In the genomic region with DNA sequence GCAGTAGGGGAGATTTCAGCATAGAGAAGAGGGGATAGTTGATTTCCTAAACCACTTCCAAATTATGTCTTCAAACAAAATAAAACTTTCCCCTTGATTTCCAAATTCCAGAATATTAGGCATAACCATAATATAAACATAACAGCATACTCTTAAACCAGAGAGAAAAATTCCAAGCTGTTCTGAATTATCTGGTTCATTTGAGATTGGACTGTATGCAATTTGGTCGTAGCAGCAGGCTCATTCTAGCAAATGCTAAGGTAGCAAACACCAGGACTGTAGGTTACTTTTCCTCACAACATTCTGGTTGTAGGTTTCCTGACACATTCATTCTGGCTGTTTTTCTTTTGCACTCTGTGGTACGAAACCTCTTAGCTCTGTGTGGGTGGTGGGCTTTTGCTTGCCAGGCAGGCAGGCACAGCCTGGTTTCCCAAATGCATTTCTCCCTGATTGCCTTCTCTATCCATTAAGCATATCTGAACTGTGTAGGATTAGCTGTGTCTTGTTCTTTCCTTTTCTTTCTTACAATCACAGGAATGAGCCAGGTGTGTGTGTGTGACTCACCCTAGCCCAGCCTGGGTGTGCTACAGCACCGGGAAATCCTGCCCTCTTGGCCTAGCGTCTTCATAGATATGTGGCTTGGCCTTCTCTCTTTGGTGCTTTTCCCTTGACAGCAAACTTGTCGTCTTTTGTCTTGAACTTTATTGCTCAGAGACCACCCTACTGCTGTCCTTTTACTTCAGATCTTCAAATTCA, we compare ENCODE assay signal across 11 cellular contexts.
A peak's percentile ranks its signal among the peaks of the same experiment; 100 is the strongest.
DNase-seq lines count a peak whose midpoint lies in the region; ATAC-seq and TF ChIP-seq lines count a peak whose summit lies in the region.
"Had no signal": no experiment of that assay in that cellular context is flagged by ENCODE, and none has a peak within 500 bp of the region (broad histone marks: within the 10 kb centered on the region; RNA-seq: fewer than 3 reads in every experiment).

No MANE protein-coding gene starts in this region.

- no peaks in the 10 kb centered on the region for H3K27me3 ChIP-seq in mammary epithelial cell (ENCODE audit: insufficient read depth, low read length)
- no peaks in the 10 kb centered on the region for H3K27me3 ChIP-seq in naive thymus-derived CD4-positive, alpha-beta T cell (ENCODE audit: control insufficient read depth in 2 of 2, insufficient read depth in 2 of 2, low read length in 2 of 2)
- H3K27me3 ChIP-seq: suprapubic skin had no signal

- dilution Hi-C loops in mammary epithelial cell (cut with HindIII; ENCODE audit: low sequenced_read_pairs), result no loop called here

- H3K4me3 Mint-ChIP-seq in HFFc6 (no peak overlapping the region), mesothelial cell of epicardium (no peak overlapping the region)
- peak overlapping the region in 3 of 10 donors; percentile 5 to 42 (median 15) for H3K4me3 Mint-ChIP-seq in naive thymus-derived CD4-positive, alpha-beta T cell

- DNase-seq in AG09319 (ENCODE audit: extremely low read depth, low read depth) (peak; percentile 47), HFFc6 (no peak), mammary epithelial cell (peak; percentile 84), T1000 (lab: John Stamatoyannopoulos, UW) (no peak), mesothelial cell of epicardium (ENCODE audit: low spot score in 2 of 2, unreplicated experiment in 2 of 2) (no peak), OCI-M1 (lab: John Stamatoyannopoulos, UW) (no peak)
- DNase-seq in naive thymus-derived CD4-positive, alpha-beta T cell, result no peak
- DNase-seq: NCI-H2227 treated with DMSO at 0.1 percent for 48 hours had no signal

- 8% methylated on average over 5 of the region's 5 CpGs for WGBS in mammary epithelial cell (ENCODE audit: low coverage, missing lambda C conversion rate)

- H3K4me3 ChIP-seq in mammary epithelial cell (replicated peaks in 1 of 3; ENCODE audit: insufficient read depth in 1 of 3, low read depth in 2 of 3, low read length in 3 of 3), result peak overlapping the region in 1 of 3 experiments; percentile 1
- H3K4me3 ChIP-seq in naive thymus-derived CD4-positive, alpha-beta T cell (ENCODE audit: low read length), result no peak overlapping the region
- H3K4me3 ChIP-seq: HAP-1, suprapubic skin had no signal

- H3K36me3 Mint-ChIP-seq in HFFc6 (ENCODE audit: low read depth), result no peaks in the 10 kb centered on the region; the same call in 1 of the 2 replicates
- peaks cover 0 to 11% (median 0%) of the 10 kb centered on the region in 5 donors for H3K36me3 Mint-ChIP-seq in naive thymus-derived CD4-positive, alpha-beta T cell
- peaks cover 4% of the 10 kb centered on the region for H3K36me3 Mint-ChIP-seq in mesothelial cell of epicardium

- H3K27ac ChIP-seq in mammary epithelial cell (ENCODE audit: insufficient read depth, low read depth, low read length), result peak overlapping the region; percentile 56
- no peak overlapping the region for H3K27ac ChIP-seq in naive thymus-derived CD4-positive, alpha-beta T cell (ENCODE audit: low read depth, low read length)

- H4K20me1 ChIP-seq in mammary epithelial cell (ENCODE audit: insufficient read depth, low read length), result no peaks in the 10 kb centered on the region

- intact Hi-C loops in mammary epithelial cell (cut with micrococcal nuclease), result no loop called here
- intact Hi-C loops in naive thymus-derived CD4-positive, alpha-beta T cell (cut with micrococcal nuclease), result loop anchor here in 1 of 2 donors (1.0 kb wide), 1 partner anchor 15 kb away; no protein-coding TSS in a partner anchor

- H3K27ac Mint-ChIP-seq in HFFc6 (peak overlapping the region; percentile 3; the same call in 1 of the 2 replicates), mesothelial cell of epicardium (no peak overlapping the region)
- peak overlapping the region in 7 of 9 donors; percentile 6 to 94 (median 48) for H3K27ac Mint-ChIP-seq in naive thymus-derived CD4-positive, alpha-beta T cell

- TF ChIP-seq CTCF in AG09319 (IDR thresholded peaks at IDR 0.05; ENCODE audit: low read depth, low read length), result no peak
- no peak for TF ChIP-seq CTCF in HFFc6 (IDR thresholded peaks at IDR 0.05)
- no peak for TF ChIP-seq CTCF in mammary epithelial cell (conservative IDR thresholded peaks at IDR 0.05 in 1 of 2, IDR thresholded peaks at IDR 0.05 in 1 of 2; ENCODE audit: extremely low read depth in 1 of 2, insufficient read depth in 1 of 2, low read depth in 1 of 2, low read length in 2 of 2)
- TF ChIP-seq CTCF in mesothelial cell of epicardium (IDR thresholded peaks at IDR 0.05; ENCODE audit: unreplicated experiment), result no peak

- POLR2A ChIA-PET in naive thymus-derived CD4-positive, alpha-beta T cell (lab: Charles Lee), result interaction anchor here (0.9 kb wide), 1 partner anchor 19 kb away, joined by 4 read pairs; no protein-coding TSS in a partner anchor

- no peak overlapping the region for H2AFZ ChIP-seq in mammary epithelial cell (ENCODE audit: low read depth, low read length)

- no TSS peak for BruUV-seq in mammary epithelial cell (replicated peaks; lab: Mats Ljungman, UMichigan)

- peak overlapping the region; percentile 49 for H3K4me2 ChIP-seq in mammary epithelial cell (ENCODE audit: insufficient read depth, low read depth, low read length)

- H3K9me3 Mint-ChIP-seq in HFFc6 (no peaks in the 10 kb centered on the region), mesothelial cell of epicardium (no peaks in the 10 kb centered on the region)
- no peaks in the 10 kb centered on the region for H3K9me3 Mint-ChIP-seq in naive thymus-derived CD4-positive, alpha-beta T cell

- in situ Hi-C loops in mammary epithelial cell (cut with MboI; ENCODE audit: low sequenced_read_pairs in 2 of 2), result no loop called here

- H3K36me3 ChIP-seq in mammary epithelial cell (ENCODE audit: insufficient read depth, low read length), result no peaks in the 10 kb centered on the region
- H3K36me3 ChIP-seq in naive thymus-derived CD4-positive, alpha-beta T cell (ENCODE audit: control insufficient read depth in 2 of 3, insufficient read depth in 3 of 3, low read length in 3 of 3), result no peaks in the 10 kb centered on the region
- H3K36me3 ChIP-seq: HAP-1, suprapubic skin had no signal

- H3K4me1 ChIP-seq in mammary epithelial cell (ENCODE audit: insufficient read depth, low read length), result peaks cover 24% of the 10 kb centered on the region
- peaks cover 10 to 26% of the 10 kb centered on the region in 2 donors for H3K4me1 ChIP-seq in naive thymus-derived CD4-positive, alpha-beta T cell (ENCODE audit: control insufficient read depth in 2 of 2, insufficient read depth in 2 of 2, low read length in 2 of 2)

- no peak for ATAC-seq in naive thymus-derived CD4-positive, alpha-beta T cell
- no peak for ATAC-seq in HG03025 (IDR thresholded peaks at IDR 0.05; ENCODE audit: low FRiP score, unreplicated experiment)

- peaks cover 70% of the 10 kb centered on the region for H3K4me1 Mint-ChIP-seq in HFFc6 (ENCODE audit: low read depth)
- H3K4me1 Mint-ChIP-seq in naive thymus-derived CD4-positive, alpha-beta T cell, result peaks cover 55 to 93% (median 81%) of the 10 kb centered on the region in 7 donors
- peaks cover 55% of the 10 kb centered on the region for H3K4me1 Mint-ChIP-seq in mesothelial cell of epicardium

- peaks cover 96% of the 10 kb centered on the region for H3K79me2 ChIP-seq in mammary epithelial cell (ENCODE audit: insufficient read depth, low read length)

- peak overlapping the region; percentile 30 for H3K9ac ChIP-seq in mammary epithelial cell (ENCODE audit: insufficient read depth, low read length)

- no peaks in the 10 kb centered on the region for H3K27me3 Mint-ChIP-seq in HFFc6 (ENCODE audit: insufficient read depth)
- H3K27me3 Mint-ChIP-seq in naive thymus-derived CD4-positive, alpha-beta T cell, result no peaks in the 10 kb centered on the region
- no peaks in the 10 kb centered on the region for H3K27me3 Mint-ChIP-seq in mesothelial cell of epicardium (ENCODE audit: low read depth)

- H3K9me3 ChIP-seq in mammary epithelial cell (replicated peaks; ENCODE audit: insufficient read depth, low read length), result no peaks in the 10 kb centered on the region
- H3K9me3 ChIP-seq in naive thymus-derived CD4-positive, alpha-beta T cell (ENCODE audit: control insufficient read depth in 2 of 3, low read length in 3 of 3), result no peaks in the 10 kb centered on the region
- H3K9me3 ChIP-seq: HAP-1, suprapubic skin had no signal

- CTCF ChIA-PET in mammary epithelial cell (lab: Charles Lee; ENCODE audit: low non-redundant PET), result no interaction called here
- CTCF ChIA-PET in naive thymus-derived CD4-positive, alpha-beta T cell (lab: Charles Lee), result no interaction called here

Comparison
In these comparisons a context has a peak if more than half of its experiments do, and no peak if none do; other contexts are left out.
1. DNase-seq: peak in AG09319 (single experiment) and mammary epithelial cell (single experiment); none in HFFc6 (single experiment), naive thymus-derived CD4-positive, alpha-beta T cell (0 of 9), T1000 (single experiment), mesothelial cell of epicardium (0 of 2) and OCI-M1 (single experiment).